In genomic region chr1:63912643-63913042, GRCh38 we compare ENCODE assay signal across 22 cellular contexts.
DNase-seq lines count a peak whose midpoint lies in the region; ATAC-seq and TF ChIP-seq lines count a peak whose summit lies in the region.
"Had no signal": no experiment of that assay in that cellular context is flagged by ENCODE, and none has a peak within 500 bp of the region (broad histone marks: within the 10 kb centered on the region; RNA-seq: fewer than 3 reads in every experiment).

No MANE protein-coding gene starts in this region.

- H3K4me1 ChIP-seq in GM23248 (ENCODE audit: insufficient read depth): peaks cover 6% of the 10 kb centered on the region; the same call in 1 of the 2 replicates

- H3K9me2 ChIP-seq in GM23248 (ENCODE audit: insufficient read depth): no peaks in the 10 kb centered on the region

- H3K36me3 Mint-ChIP-seq in nephron (ENCODE audit: low read depth): no peaks in the 10 kb centered on the region
- peaks cover 2% of the 10 kb centered on the region for H3K36me3 Mint-ChIP-seq in effector memory CD8-positive, alpha-beta T cell (ENCODE audit: insufficient read depth)
- H3K36me3 Mint-ChIP-seq: memory B cell had no signal

- no peaks in the 10 kb centered on the region for H3K9me3 ChIP-seq in GM23248 (ENCODE audit: low read depth)
- H3K9me3 ChIP-seq: psoas muscle, upper lobe of left lung had no signal

- no peaks in the 10 kb centered on the region for H3K9me3 Mint-ChIP-seq in nephron
- H3K9me3 Mint-ChIP-seq in effector memory CD8-positive, alpha-beta T cell: no peaks in the 10 kb centered on the region
- H3K9me3 Mint-ChIP-seq: activated B cell treated with CpG ODN at 0.5 μM for 24 hours; activated naive CD4-positive, alpha-beta T cell treated with anti-CD3 and anti-CD28 coated beads for 36 hours; memory B cell; T-helper 2 cell treated with Interferon-gamma antibody and Interleukin-4, amounts not matched to agents 5 μg/mL and 100 μg/mL, for 36 hours had no signal

- no peak overlapping the region for H3K9ac ChIP-seq in GM23248

- no peaks in the 10 kb centered on the region for H3F3A ChIP-seq in GM23248 (ENCODE audit: insufficient read depth)

- H3K4me3 Mint-ChIP-seq in nephron: no peak overlapping the region
- no peak overlapping the region for H3K4me3 Mint-ChIP-seq in effector memory CD8-positive, alpha-beta T cell
- H3K4me3 Mint-ChIP-seq: activated B cell treated with CpG ODN at 0.5 μM for 24 hours; activated naive CD4-positive, alpha-beta T cell treated with anti-CD3 and anti-CD28 coated beads for 36 hours; memory B cell; T-helper 2 cell treated with Interferon-gamma antibody and Interleukin-4, amounts not matched to agents 5 μg/mL and 100 μg/mL, for 36 hours had no signal

- TF ChIP-seq POLR2A in erythroblast (IDR thresholded peaks at IDR 0.05; ENCODE audit: low read length): no peak

- no peak overlapping the region for H3K4me3 ChIP-seq in GM23248
- H3K4me3 ChIP-seq: psoas muscle, upper lobe of left lung had no signal

- H3K79me2 ChIP-seq in GM23248 (ENCODE audit: insufficient read depth): no peaks in the 10 kb centered on the region

- no peaks in the 10 kb centered on the region for H3K27me3 ChIP-seq in GM23248 (replicated peaks; ENCODE audit: insufficient read depth)
- H3K27me3 ChIP-seq: upper lobe of left lung had no signal

- no peak for ATAC-seq in GM19023 (IDR thresholded peaks at IDR 0.05; ENCODE audit: unreplicated experiment)
- no peak for ATAC-seq in effector memory CD8-positive, alpha-beta T cell (replicated peaks)
- ATAC-seq: PC-3, psoas muscle had no signal

- no peaks in the 10 kb centered on the region for H3K27me3 Mint-ChIP-seq in nephron (ENCODE audit: low read depth)
- H3K27me3 Mint-ChIP-seq in effector memory CD8-positive, alpha-beta T cell: peaks cover 8 to 46% of the 10 kb centered on the region in 2 donors

- H3K36me3 ChIP-seq in GM23248 (ENCODE audit: low read depth): no peaks in the 10 kb centered on the region
- H3K36me3 ChIP-seq: upper lobe of left lung had no signal

- WGBS in GM23248 (ENCODE audit: low coverage in 1 of 2, low lambda C conversion rate in 2 of 2, missing lambda C conversion rate in 2 of 2), 2 experiments: 75 to 78% methylated on average over 5 of the region's 5 CpGs

- H2AFZ ChIP-seq in GM23248: no peak overlapping the region

- no peaks in the 10 kb centered on the region for H4K20me1 ChIP-seq in GM23248 (ENCODE audit: insufficient read depth)

- in situ Hi-C loops in GM23248 (cut with MboI): loop anchor here (10.0 to 25.0 kb wide), 3 partner anchors 222 to 322 kb away; no protein-coding TSS in a partner anchor

- H3K27ac Mint-ChIP-seq in nephron: peak overlapping the region; percentile 29 to 61 (median 43)
- no peak overlapping the region for H3K27ac Mint-ChIP-seq in effector memory CD8-positive, alpha-beta T cell
- H3K27ac Mint-ChIP-seq: activated B cell treated with CpG ODN at 0.5 μM for 24 hours; activated naive CD4-positive, alpha-beta T cell treated with anti-CD3 and anti-CD28 coated beads for 36 hours; memory B cell; T-helper 2 cell treated with Interferon-gamma antibody and Interleukin-4, amounts not matched to agents 5 μg/mL and 100 μg/mL, for 36 hours had no signal

- peak; percentile 27 for DNase-seq in OCI-M1 (lab: John Stamatoyannopoulos, UW)
- peak; percentile 4 to 16 for DNase-seq in erythroblast (lab: John Stamatoyannopoulos, UW)
- no peak for DNase-seq in NCI-H2196 (lab: John Stamatoyannopoulos, UW; ENCODE audit: unreplicated experiment)
- DNase-seq in effector memory CD8-positive, alpha-beta T cell: no peak
- no peak for DNase-seq in GM23248
- DNase-seq: activated B cell treated with CpG ODN at 0.5 μM for 24 hours; activated CD4-positive, alpha-beta T cell treated with anti-CD3 and anti-CD28 coated beads, Interleukin-2, amount 50 U/mL, for 4 hours; activated naive CD4-positive, alpha-beta T cell treated with anti-CD3 and anti-CD28 coated beads for 36 hours; effector CD4-positive, alpha-beta T cell; NCI-H1092 treated with DMSO at 0.1 percent for 48 hours; NCI-H187 treated with DMSO at 0.1 percent for 48 hours; NCI-H2171 treated with DMSO at 0.1 percent for 48 hours; NCI-H524; PC-3; psoas muscle; stimulated activated CD4-positive, alpha-beta T cell treated with anti-CD3 and anti-CD28 coated beads, Interleukin-1b, Interleukin-23, amount 100 ng/mL, for 48 hours; upper lobe of left lung had no signal

- no peak overlapping the region for H3K4me2 ChIP-seq in GM23248 (ENCODE audit: unreplicated experiment)

- peaks cover 56% of the 10 kb centered on the region for H3K4me1 Mint-ChIP-seq in nephron
- no peaks in the 10 kb centered on the region for H3K4me1 Mint-ChIP-seq in effector memory CD8-positive, alpha-beta T cell (ENCODE audit: low read depth in 2 of 2)
- H3K4me1 Mint-ChIP-seq: activated B cell treated with CpG ODN at 0.5 μM for 24 hours had no signal

- TF ChIP-seq CTCF in nephron (IDR thresholded peaks at IDR 0.05; ENCODE audit: unreplicated experiment in 3 of 3): no peak

- H3K27ac ChIP-seq in GM23248: no peak overlapping the region
- H3K27ac ChIP-seq: C4-2B, psoas muscle, upper lobe of left lung had no signal

Comparison
In these comparisons a context has a peak if more than half of its experiments do, and no peak if none do; other contexts are left out.
1. DNase-seq: peak in OCI-M1 (single experiment) and erythroblast (2 of 2); none in NCI-H2196 (single experiment), effector memory CD8-positive, alpha-beta T cell (0 of 3) and GM23248 (single experiment).
2. H3K27ac Mint-ChIP-seq: peak in nephron (3 of 3); none in effector memory CD8-positive, alpha-beta T cell (0 of 2).